ENCODE assay signal across 21 cellular contexts in the genomic region with DNA sequence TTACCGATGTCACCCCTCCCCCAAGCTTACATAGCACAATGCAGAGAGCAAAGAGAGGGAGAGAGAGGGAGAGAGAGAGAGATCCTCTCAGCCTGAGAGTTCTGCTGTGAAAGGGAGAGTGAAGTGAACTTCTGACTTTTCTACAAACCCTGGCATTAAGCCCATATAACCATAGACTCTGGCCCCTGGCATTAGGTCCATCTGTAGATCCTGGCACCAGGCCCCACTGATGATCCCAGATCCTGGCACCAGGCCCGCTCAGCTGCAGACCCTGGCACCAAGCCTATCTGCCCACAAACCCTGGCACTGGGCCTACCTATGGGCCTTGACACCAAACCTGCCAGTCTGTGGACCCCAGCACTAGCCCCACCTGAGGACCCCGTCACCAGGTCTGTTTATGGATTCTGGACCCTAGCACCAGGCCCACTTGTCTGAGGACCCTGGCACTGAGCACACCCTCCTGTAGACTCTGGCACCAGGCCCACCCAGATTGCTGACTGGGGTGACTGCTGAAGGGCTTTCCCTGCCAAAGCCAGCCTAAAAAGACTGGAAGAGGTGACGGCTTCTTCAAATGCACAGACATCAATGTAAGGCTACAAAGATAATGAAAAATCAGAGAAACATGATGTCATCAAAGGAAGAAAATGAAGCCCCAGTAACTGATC. TPM values are rescaled to one million over a fixed set of nuclear protein-coding genes. Genes with fewer than 3 reads are reported as not detected.
DNase-seq lines count a peak whose midpoint lies in the region; ATAC-seq and TF ChIP-seq lines count a peak whose summit lies in the region.
"Had no signal": no experiment of that assay in that cellular context is flagged by ENCODE, and none has a peak within 500 bp of the region (broad histone marks: within the 10 kb centered on the region; RNA-seq: fewer than 3 reads in every experiment).

No MANE protein-coding gene starts in this region.

- DNase-seq in SHP77 (lab: John Stamatoyannopoulos, UW) (peak; percentile 1 to 22), SHP77 treated with DMSO at 0.1 percent for 48 hours (lab: John Stamatoyannopoulos, UW) (no peak), NCI-H2029 (lab: John Stamatoyannopoulos, UW) (peak; percentile 89), neuronal stem cell (ENCODE audit: low spot score) (no peak), SIG-M5 (lab: John Stamatoyannopoulos, UW) (no peak), pons (ENCODE audit: low spot score) (no peak), H7 (no peak)
- DNase-seq: amygdala, cerebellar nuclear complex, MM.1S, right cardiac atrium, Right ventricle myocardium superior had no signal

- H3K9ac ChIP-seq in neuronal stem cell (ENCODE audit: low read depth, low read length, poor library complexity), result no peak overlapping the region

- H2AFZ ChIP-seq in neuronal stem cell (ENCODE audit: low read length), result no peak overlapping the region
- H2AFZ ChIP-seq: hepatocyte had no signal

- peak overlapping the region; percentile 41 for H3K14ac ChIP-seq in neuronal stem cell (ENCODE audit: low read length)

- no peak overlapping the region for H4K8ac ChIP-seq in neuronal stem cell (ENCODE audit: low read depth, low read length)

- no peak overlapping the region for H2BK12ac ChIP-seq in neuronal stem cell (ENCODE audit: low read length)

- H3K27ac ChIP-seq in neuronal stem cell (replicated peaks; ENCODE audit: low read length), result no peak overlapping the region
- H3K27ac ChIP-seq: hepatocyte had no signal

- peaks cover 0 to 2% of the 10 kb centered on the region in 2 donors for H3K4me1 ChIP-seq in neuronal stem cell (ENCODE audit: control insufficient read depth in 2 of 2, insufficient read depth in 1 of 2, low read depth in 1 of 2, low read length in 2 of 2)

- H2BK15ac ChIP-seq in neuronal stem cell (ENCODE audit: low read length), result no peak overlapping the region

- H2AK5ac ChIP-seq in neuronal stem cell (ENCODE audit: low read depth, low read length), result no peak overlapping the region

- H3K23ac ChIP-seq in neuronal stem cell (ENCODE audit: low read depth, low read length, poor library complexity), result peak overlapping the region; percentile 17

- no peaks in the 10 kb centered on the region for H3K79me1 ChIP-seq in neuronal stem cell (ENCODE audit: low read depth, low read length)

- H2BK120ac ChIP-seq in neuronal stem cell (ENCODE audit: low read depth, low read length), result no peak overlapping the region

- H3K18ac ChIP-seq in neuronal stem cell (ENCODE audit: low read length), result no peak overlapping the region

- no peak overlapping the region for H3K4me2 ChIP-seq in neuronal stem cell (ENCODE audit: insufficient read depth, low read length, poor library complexity, severe bottlenecking)
- H3K4me2 ChIP-seq: hepatocyte had no signal

- no peak for ATAC-seq in SK-N-SH treated with all-trans-retinoic acid at 6 μM for 48 hours
- ATAC-seq: activated CD4-positive, CD25-positive, alpha-beta regulatory T cell treated with anti-CD3 and anti-CD28 coated beads, Interleukin-2, amount 50 U/mL, for 24 hours; activated T-helper 17 cell treated with anti-CD3 and anti-CD28 coated beads, Interleukin-2, amount 50 U/mL, for 72 hours; right cardiac atrium had no signal

- WGBS in neuronal stem cell (ENCODE audit: extremely low coverage in 2 of 2, insufficient read length in 2 of 2, insufficient replicate concordance in 1 of 2), 2 donors, result no CpG with 5 or more reads among the region's 4 CpGs

- no peak overlapping the region for H3K4ac ChIP-seq in neuronal stem cell (ENCODE audit: low read length)

- peaks cover 0 to 3% of the 10 kb centered on the region in 2 donors for H3K9me3 ChIP-seq in neuronal stem cell (replicated peaks in 1 of 2; ENCODE audit: control insufficient read depth in 2 of 2, insufficient read depth in 1 of 2, low read depth in 1 of 2, low read length in 2 of 2)

- no peak overlapping the region for H2BK5ac ChIP-seq in neuronal stem cell (ENCODE audit: low read length)

- H4K91ac ChIP-seq in neuronal stem cell (ENCODE audit: low read depth, low read length, poor library complexity), result no peak overlapping the region

- H3K4me3 ChIP-seq in neuronal stem cell (ENCODE audit: low read length in 2 of 2) (no peak overlapping the region), H7 (ENCODE audit: insufficient read depth, low read depth, low read length) (no peak overlapping the region)
- H3K4me3 ChIP-seq: hepatocyte had no signal

- no peaks in the 10 kb centered on the region for H3K36me3 ChIP-seq in neuronal stem cell (replicated peaks in 1 of 2; ENCODE audit: control insufficient read depth in 2 of 2, insufficient read depth in 2 of 2, low read length in 2 of 2)
- no peaks in the 10 kb centered on the region for H3K36me3 ChIP-seq in H7 (replicated peaks; ENCODE audit: control insufficient read depth, insufficient read depth, low read length)

- H3K27me3 ChIP-seq in neuronal stem cell (ENCODE audit: control insufficient read depth in 3 of 3, insufficient read depth in 3 of 3, low read depth in 1 of 3, low read length in 3 of 3) (peaks cover 0 to 4% (median 0%) of the 10 kb centered on the region in 3 experiments), H7 (ENCODE audit: control insufficient read depth, insufficient read depth, low read length) (no peaks in the 10 kb centered on the region)
- H3K27me3 ChIP-seq: hepatocyte had no signal

TF ChIP-seq in SK-N-SH treated with all-trans-retinoic acid at 6 μM for 48 hours, 23 proteins besides CTCF, POLR2A, EP300 and RAD21 (continues in another document):
- TF ChIP-seq PPARA (CRISPR knock-in tag; IDR thresholded peaks at IDR 0.05; ENCODE audit: borderline replicate concordance) (no peak), ZFP30 (CRISPR knock-in tag; IDR thresholded peaks at IDR 0.05) (no peak), OSR1 (CRISPR knock-in tag; IDR thresholded peaks at IDR 0.05) (no peak)
- TF ChIP-seq, protein P1, sequence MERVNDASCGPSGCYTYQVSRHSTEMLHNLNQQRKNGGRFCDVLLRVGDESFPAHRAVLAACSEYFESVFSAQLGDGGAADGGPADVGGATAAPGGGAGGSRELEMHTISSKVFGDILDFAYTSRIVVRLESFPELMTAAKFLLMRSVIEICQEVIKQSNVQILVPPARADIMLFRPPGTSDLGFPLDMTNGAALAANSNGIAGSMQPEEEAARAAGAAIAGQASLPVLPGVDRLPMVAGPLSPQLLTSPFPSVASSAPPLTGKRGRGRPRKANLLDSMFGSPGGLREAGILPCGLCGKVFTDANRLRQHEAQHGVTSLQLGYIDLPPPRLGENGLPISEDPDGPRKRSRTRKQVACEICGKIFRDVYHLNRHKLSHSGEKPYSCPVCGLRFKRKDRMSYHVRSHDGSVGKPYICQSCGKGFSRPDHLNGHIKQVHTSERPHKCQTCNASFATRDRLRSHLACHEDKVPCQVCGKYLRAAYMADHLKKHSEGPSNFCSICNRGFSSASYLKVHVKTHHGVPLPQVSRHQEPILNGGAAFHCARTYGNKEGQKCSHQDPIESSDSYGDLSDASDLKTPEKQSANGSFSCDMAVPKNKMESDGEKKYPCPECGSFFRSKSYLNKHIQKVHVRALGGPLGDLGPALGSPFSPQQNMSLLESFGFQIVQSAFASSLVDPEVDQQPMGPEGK (CRISPR knock-in tag; IDR thresholded peaks at IDR 0.05; ENCODE audit: borderline replicate concordance), result no peak
- TF ChIP-seq, protein P2, sequence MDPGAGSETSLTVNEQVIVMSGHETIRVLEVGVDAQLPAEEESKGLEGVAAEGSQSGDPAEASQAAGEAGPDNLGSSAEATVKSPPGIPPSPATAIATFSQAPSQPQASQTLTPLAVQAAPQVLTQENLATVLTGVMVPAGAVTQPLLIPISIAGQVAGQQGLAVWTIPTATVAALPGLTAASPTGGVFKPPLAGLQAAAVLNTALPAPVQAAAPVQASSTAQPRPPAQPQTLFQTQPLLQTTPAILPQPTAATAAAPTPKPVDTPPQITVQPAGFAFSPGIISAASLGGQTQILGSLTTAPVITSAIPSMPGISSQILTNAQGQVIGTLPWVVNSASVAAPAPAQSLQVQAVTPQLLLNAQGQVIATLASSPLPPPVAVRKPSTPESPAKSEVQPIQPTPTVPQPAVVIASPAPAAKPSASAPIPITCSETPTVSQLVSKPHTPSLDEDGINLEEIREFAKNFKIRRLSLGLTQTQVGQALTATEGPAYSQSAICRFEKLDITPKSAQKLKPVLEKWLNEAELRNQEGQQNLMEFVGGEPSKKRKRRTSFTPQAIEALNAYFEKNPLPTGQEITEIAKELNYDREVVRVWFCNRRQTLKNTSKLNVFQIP (CRISPR knock-in tag; IDR thresholded peaks at IDR 0.05; ENCODE audit: borderline replicate concordance, low read depth), result no peak
- TF ChIP-seq, protein P3, sequence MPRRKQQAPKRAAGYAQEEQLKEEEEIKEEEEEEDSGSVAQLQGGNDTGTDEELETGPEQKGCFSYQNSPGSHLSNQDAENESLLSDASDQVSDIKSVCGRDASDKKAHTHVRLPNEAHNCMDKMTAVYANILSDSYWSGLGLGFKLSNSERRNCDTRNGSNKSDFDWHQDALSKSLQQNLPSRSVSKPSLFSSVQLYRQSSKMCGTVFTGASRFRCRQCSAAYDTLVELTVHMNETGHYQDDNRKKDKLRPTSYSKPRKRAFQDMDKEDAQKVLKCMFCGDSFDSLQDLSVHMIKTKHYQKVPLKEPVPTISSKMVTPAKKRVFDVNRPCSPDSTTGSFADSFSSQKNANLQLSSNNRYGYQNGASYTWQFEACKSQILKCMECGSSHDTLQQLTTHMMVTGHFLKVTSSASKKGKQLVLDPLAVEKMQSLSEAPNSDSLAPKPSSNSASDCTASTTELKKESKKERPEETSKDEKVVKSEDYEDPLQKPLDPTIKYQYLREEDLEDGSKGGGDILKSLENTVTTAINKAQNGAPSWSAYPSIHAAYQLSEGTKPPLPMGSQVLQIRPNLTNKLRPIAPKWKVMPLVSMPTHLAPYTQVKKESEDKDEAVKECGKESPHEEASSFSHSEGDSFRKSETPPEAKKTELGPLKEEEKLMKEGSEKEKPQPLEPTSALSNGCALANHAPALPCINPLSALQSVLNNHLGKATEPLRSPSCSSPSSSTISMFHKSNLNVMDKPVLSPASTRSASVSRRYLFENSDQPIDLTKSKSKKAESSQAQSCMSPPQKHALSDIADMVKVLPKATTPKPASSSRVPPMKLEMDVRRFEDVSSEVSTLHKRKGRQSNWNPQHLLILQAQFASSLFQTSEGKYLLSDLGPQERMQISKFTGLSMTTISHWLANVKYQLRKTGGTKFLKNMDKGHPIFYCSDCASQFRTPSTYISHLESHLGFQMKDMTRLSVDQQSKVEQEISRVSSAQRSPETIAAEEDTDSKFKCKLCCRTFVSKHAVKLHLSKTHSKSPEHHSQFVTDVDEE (CRISPR knock-in tag; IDR thresholded peaks at IDR 0.05), result peak; percentile 46; the same call in 1 of the 2 replicates

RNA-seq across cellular contexts. Expression of gene KRT83, which starts 14.5 kb away (rescaled TPM):
- polyA plus RNA-seq in neuronal stem cell (2013, experiment 1 of 2), result not detected
- polyA plus RNA-seq in neuronal stem cell (2013, experiment 2 of 2), result not detected
- 0.10 TPM in 1 of 2 replicates, not detected in the other for total RNA-seq in H7 (2014; rRNA removed; shearing (Covaris generic))
- total RNA-seq: activated CD8-positive, alpha-beta memory T cell treated with anti-CD3 and anti-CD28 coated beads for 36 hours; activated T-helper 17 cell treated with anti-CD3 and anti-CD28 coated beads, Interleukin-2, amount 50 U/mL, for 72 hours; hepatocyte; kidney epithelial cell; mesothelial cell of epicardium; right cardiac atrium; Right ventricle myocardium superior; urinary bladder had no signal
- polyA plus RNA-seq: CD14-positive monocyte, hepatocyte, right cardiac atrium, urinary bladder had no signal

RNA-seq across cellular contexts. Expression of gene KRT85, which starts 31.6 kb away (rescaled TPM):
- not detected for polyA plus RNA-seq in neuronal stem cell (2013, experiment 1 of 2)
- polyA plus RNA-seq in neuronal stem cell (2013, experiment 2 of 2), result not detected
- not detected in 2 replicates for total RNA-seq in H7 (2014; rRNA removed; shearing (Covaris generic))
- total RNA-seq: activated CD8-positive, alpha-beta memory T cell treated with anti-CD3 and anti-CD28 coated beads for 36 hours; activated T-helper 17 cell treated with anti-CD3 and anti-CD28 coated beads, Interleukin-2, amount 50 U/mL, for 72 hours; hepatocyte; kidney epithelial cell; mesothelial cell of epicardium; right cardiac atrium; Right ventricle myocardium superior; urinary bladder had no signal
- polyA plus RNA-seq: CD14-positive monocyte, hepatocyte, right cardiac atrium, urinary bladder had no signal

RNA-seq across cellular contexts. Expression of gene KRT81, which starts 44.4 kb away (rescaled TPM):
- polyA plus RNA-seq in neuronal stem cell (2013, experiment 1 of 2), result 0.03 TPM
- not detected for polyA plus RNA-seq in neuronal stem cell (2013, experiment 2 of 2)
- not detected in 2 replicates for total RNA-seq in H7 (2014; rRNA removed; shearing (Covaris generic))
- total RNA-seq: activated CD8-positive, alpha-beta memory T cell treated with anti-CD3 and anti-CD28 coated beads for 36 hours; activated T-helper 17 cell treated with anti-CD3 and anti-CD28 coated beads, Interleukin-2, amount 50 U/mL, for 72 hours; hepatocyte; right cardiac atrium; Right ventricle myocardium superior; urinary bladder had no signal
- polyA plus RNA-seq: CD14-positive monocyte, hepatocyte, right cardiac atrium, urinary bladder had no signal

RNA-seq across cellular contexts. Expression of gene KRT84, which starts 49.7 kb away (rescaled TPM):
- not detected for polyA plus RNA-seq in neuronal stem cell (2013, experiment 1 of 2)
- not detected for polyA plus RNA-seq in neuronal stem cell (2013, experiment 2 of 2)
- total RNA-seq in H7 (2014; rRNA removed; shearing (Covaris generic)), result not detected in 2 replicates
- total RNA-seq: activated CD8-positive, alpha-beta memory T cell treated with anti-CD3 and anti-CD28 coated beads for 36 hours; activated T-helper 17 cell treated with anti-CD3 and anti-CD28 coated beads, Interleukin-2, amount 50 U/mL, for 72 hours; hepatocyte; kidney epithelial cell; mesothelial cell of epicardium; right cardiac atrium; Right ventricle myocardium superior; urinary bladder had no signal
- polyA plus RNA-seq: CD14-positive monocyte, hepatocyte, right cardiac atrium, urinary bladder had no signal

Comparison
In these comparisons a context has a peak if more than half of its experiments do, and no peak if none do; other contexts are left out.
1. DNase-seq: peak in SHP77 (2 of 2) and NCI-H2029 (single experiment); none in SHP77 treated with DMSO at 0.1 percent for 48 hours (single experiment), neuronal stem cell (single experiment), SIG-M5 (single experiment), pons (single experiment) and H7 (single experiment).